ENCODE assay signal across 19 cellular contexts in genomic region chr5:113378081-113378480, GRCh38. TPM values are rescaled to one million over a fixed set of nuclear protein-coding genes. Genes with fewer than 3 reads are reported as not detected.
A peak's percentile ranks its signal among the peaks of the same experiment; 100 is the strongest.
DNase-seq lines count a peak whose midpoint lies in the region; ATAC-seq and TF ChIP-seq lines count a peak whose summit lies in the region.
"Had no signal": no experiment of that assay in that cellular context is flagged by ENCODE, and none has a peak within 500 bp of the region (broad histone marks: within the 10 kb centered on the region; RNA-seq: fewer than 3 reads in every experiment).

No MANE protein-coding gene starts in this region.

- H3K4me3 ChIP-seq in CD4-positive, CD25-positive, alpha-beta regulatory T cell (ENCODE audit: low read depth, low read length), result peak overlapping the region; percentile 71
- H3K4me3 ChIP-seq: adrenal gland, gastroesophageal sphincter, upper lobe of right lung had no signal

- no peaks in the 10 kb centered on the region for H3K9me3 ChIP-seq in CD4-positive, CD25-positive, alpha-beta regulatory T cell (ENCODE audit: control insufficient read depth in 2 of 2, low read length in 2 of 2)
- H3K9me3 ChIP-seq: adrenal gland, gastroesophageal sphincter, upper lobe of right lung had no signal

- H3K27ac ChIP-seq in CD4-positive, CD25-positive, alpha-beta regulatory T cell (ENCODE audit: insufficient read depth, low read length, poor library complexity, severe bottlenecking), result no peak overlapping the region
- H3K27ac ChIP-seq: adrenal gland, gastroesophageal sphincter, upper lobe of right lung had no signal

- peak overlapping the region; percentile 35 to 69 (median 64) for H3K4me3 Mint-ChIP-seq in CD4-positive, CD25-positive, alpha-beta regulatory T cell
- H3K4me3 Mint-ChIP-seq in endothelial cell (ENCODE audit: unreplicated experiment), result no peak overlapping the region
- H3K4me3 Mint-ChIP-seq: activated B cell treated with CpG ODN at 0.5 μM for 24 hours had no signal

- TF ChIP-seq CTCF in endothelial cell (IDR thresholded peaks at IDR 0.05; ENCODE audit: unreplicated experiment) (no peak), GM20000 (IDR thresholded peaks at IDR 0.05; ENCODE audit: extremely low read depth, missing control alignments) (no peak)

- H3K27me3 ChIP-seq in CD4-positive, CD25-positive, alpha-beta regulatory T cell (ENCODE audit: control insufficient read depth, insufficient read depth, low read length), result no peaks in the 10 kb centered on the region
- H3K27me3 ChIP-seq: adrenal gland, gastroesophageal sphincter, upper lobe of right lung had no signal

- H3K9me3 Mint-ChIP-seq in CD4-positive, CD25-positive, alpha-beta regulatory T cell, result no peaks in the 10 kb centered on the region
- no peaks in the 10 kb centered on the region for H3K9me3 Mint-ChIP-seq in endothelial cell (ENCODE audit: unreplicated experiment)
- H3K9me3 Mint-ChIP-seq: activated B cell treated with CpG ODN at 0.5 μM for 24 hours had no signal

- H3K27me3 Mint-ChIP-seq in CD4-positive, CD25-positive, alpha-beta regulatory T cell, result no peaks in the 10 kb centered on the region
- no peaks in the 10 kb centered on the region for H3K27me3 Mint-ChIP-seq in endothelial cell (ENCODE audit: unreplicated experiment)

- in situ Hi-C loops in KBM-7 (cut with MboI; ENCODE audit: low pct_unique_long_range_greater_than_20kb, low sequenced_read_pairs), result no loop called here

- no peaks in the 10 kb centered on the region for H3K36me3 Mint-ChIP-seq in CD4-positive, CD25-positive, alpha-beta regulatory T cell
- no peaks in the 10 kb centered on the region for H3K36me3 Mint-ChIP-seq in endothelial cell (ENCODE audit: low read depth, unreplicated experiment)

- H3K27ac Mint-ChIP-seq in CD4-positive, CD25-positive, alpha-beta regulatory T cell, result peak overlapping the region in 2 of 3 donors; percentile 54 to 67
- H3K27ac Mint-ChIP-seq in endothelial cell (ENCODE audit: unreplicated experiment), result peak overlapping the region; percentile 7
- H3K27ac Mint-ChIP-seq: activated B cell treated with CpG ODN at 0.5 μM for 24 hours had no signal

- H3K36me3 ChIP-seq in CD4-positive, CD25-positive, alpha-beta regulatory T cell (ENCODE audit: control insufficient read depth, insufficient read depth, low read length), result no peaks in the 10 kb centered on the region
- H3K36me3 ChIP-seq: adrenal gland, gastroesophageal sphincter, upper lobe of right lung had no signal

- DNase-seq in CD4-positive, CD25-positive, alpha-beta regulatory T cell, result peak in 2 of 3 donors; percentile 13 to 75
- peak; percentile 29 for DNase-seq in KBM-7
- DNase-seq in T-helper 1 cell, result peak in 3 of 5 donors; percentile 14 to 64 (median 20)
- no peak for DNase-seq in endothelial cell (ENCODE audit: low spot score)
- no peak for DNase-seq in left lobe of liver (ENCODE audit: low spot score)
- no peak for DNase-seq in AG08395 (ENCODE audit: low spot score)
- DNase-seq in stimulated activated CD4-positive, alpha-beta T cell treated with anti-CD3 and anti-CD28 coated beads, Interleukin-4, amount 100 ng/mL, for 24 hours, result no peak
- DNase-seq in GM20000 (ENCODE audit: low spot score), result no peak
- DNase-seq: activated B cell treated with CpG ODN at 0.5 μM for 24 hours; activated T-cell treated with anti-CD3 and anti-CD28 coated beads for 4 hours; adrenal gland; GOT3; mesendoderm; NCI-H1105 treated with DMSO at 0.1 percent for 48 hours; NCI-H2227 treated with DMSO at 0.1 percent for 48 hours; stimulated activated CD4-positive, alpha-beta T cell treated with anti-CD3 and anti-CD28 coated beads, Interleukin-4, amount 100 ng/mL, for 4 hours; upper lobe of right lung had no signal

- ATAC-seq in CD4-positive, CD25-positive, alpha-beta regulatory T cell (ENCODE audit: low read depth in 2 of 2), result peak in 1 of 2 donors; percentile 51
- no peak for ATAC-seq in left lobe of liver
- ATAC-seq: gastroesophageal sphincter, upper lobe of right lung had no signal

- peaks cover 23% of the 10 kb centered on the region for H3K4me1 ChIP-seq in CD4-positive, CD25-positive, alpha-beta regulatory T cell (ENCODE audit: control insufficient read depth, insufficient read depth, low read length, poor library complexity, severe bottlenecking)

- peaks cover 18 to 47% (median 41%) of the 10 kb centered on the region in 4 donors for H3K4me1 Mint-ChIP-seq in CD4-positive, CD25-positive, alpha-beta regulatory T cell
- H3K4me1 Mint-ChIP-seq in endothelial cell (ENCODE audit: unreplicated experiment), result peaks cover 9% of the 10 kb centered on the region

RNA-seq across cellular contexts. Expression of gene TSSK1B, which starts 56.7 kb away (rescaled TPM):
- not detected for total RNA-seq in CD4-positive, CD25-positive, alpha-beta regulatory T cell
- not detected for polyA plus RNA-seq in CD4-positive, CD25-positive, alpha-beta regulatory T cell
- total RNA-seq in endothelial cell (ENCODE audit: unreplicated experiment), result not detected
- total RNA-seq in left lobe of liver, result not detected
- total RNA-seq: activated B cell treated with CpG ODN at 0.5 μM for 24 hours, adrenal gland, SK-MEL-5, upper lobe of right lung had no signal
- polyA plus RNA-seq: adrenal gland had no signal

Comparison
In these comparisons a context has a peak if more than half of its experiments do, and no peak if none do; other contexts are left out.
1. DNase-seq: peak in CD4-positive, CD25-positive, alpha-beta regulatory T cell (2 of 3), KBM-7 (single experiment) and T-helper 1 cell (3 of 5); none in endothelial cell (single experiment), left lobe of liver (single experiment), AG08395 (single experiment), stimulated activated CD4-positive, alpha-beta T cell treated with anti-CD3 and anti-CD28 coated beads, Interleukin-4, amount 100 ng/mL, for 24 hours (single experiment) and GM20000 (single experiment).